ENCODE assay signal across 16 cellular contexts in genomic region chr7:50351267-50351666, GRCh38. TPM values are rescaled to one million over a fixed set of nuclear protein-coding genes. Genes with fewer than 3 reads are reported as not detected.
DNase-seq lines count a peak whose midpoint lies in the region; ATAC-seq, FAIRE-seq and TF ChIP-seq lines count a peak whose summit lies in the region.
"Had no signal": no experiment of that assay in that cellular context is flagged by ENCODE, and none has a peak within 500 bp of the region (broad histone marks: within the 10 kb centered on the region; RNA-seq: fewer than 3 reads in every experiment).

No MANE protein-coding gene starts in this region.

- H3K4me1 Mint-ChIP-seq in activated T-helper 1 cell treated with anti-CD3 and anti-CD28 coated beads, Interleukin-12 subunit alpha, Interleukin-12 subunit beta, Interleukin-2, Interleukin-4 antibody, amounts not matched to agents 30 ng/mL and 10 ng/mL and 1 ng/mL, durations not matched to agents 14 hours and 24 hours and 36 hours (ENCODE audit: low read depth): peaks cover 95% of the 10 kb centered on the region
- peaks cover 7 to 100% (median 95%) of the 10 kb centered on the region in 7 donors for H3K4me1 Mint-ChIP-seq in naive thymus-derived CD4-positive, alpha-beta T cell

- H3K27ac ChIP-seq in BLaER1 (0 out of 2 replicates have a peak overlapping the region, but pooled peaks have one; percentile 25), upper lobe of right lung (no peak overlapping the region)
- H3K27ac ChIP-seq in naive thymus-derived CD4-positive, alpha-beta T cell (ENCODE audit: low read depth, low read length): peak overlapping the region; percentile 93
- H3K27ac ChIP-seq: cardiac muscle cell had no signal

- H3K27me3 Mint-ChIP-seq in activated T-helper 1 cell treated with anti-CD3 and anti-CD28 coated beads, Interleukin-12 subunit alpha, Interleukin-12 subunit beta, Interleukin-2, Interleukin-4 antibody, amounts not matched to agents 30 ng/mL and 10 ng/mL and 1 ng/mL, durations not matched to agents 14 hours and 24 hours and 36 hours (ENCODE audit: insufficient read depth): no peaks in the 10 kb centered on the region
- no peaks in the 10 kb centered on the region for H3K27me3 Mint-ChIP-seq in naive thymus-derived CD4-positive, alpha-beta T cell

- H3K36me3 Mint-ChIP-seq in activated T-helper 1 cell treated with anti-CD3 and anti-CD28 coated beads, Interleukin-12 subunit alpha, Interleukin-12 subunit beta, Interleukin-2, Interleukin-4 antibody, amounts not matched to agents 30 ng/mL and 10 ng/mL and 1 ng/mL, durations not matched to agents 14 hours and 24 hours and 36 hours (ENCODE audit: low read depth): peaks cover 69% of the 10 kb centered on the region
- H3K36me3 Mint-ChIP-seq in naive thymus-derived CD4-positive, alpha-beta T cell: peaks cover 39 to 69% (median 62%) of the 10 kb centered on the region in 5 donors

- no peaks in the 10 kb centered on the region for H3K9me3 Mint-ChIP-seq in activated T-helper 1 cell treated with anti-CD3 and anti-CD28 coated beads, Interleukin-12 subunit alpha, Interleukin-12 subunit beta, Interleukin-2, Interleukin-4 antibody, amounts not matched to agents 30 ng/mL and 10 ng/mL and 1 ng/mL, durations not matched to agents 14 hours and 24 hours and 36 hours
- H3K9me3 Mint-ChIP-seq in naive thymus-derived CD4-positive, alpha-beta T cell: peaks cover 0 to 6% (median 0%) of the 10 kb centered on the region in 11 donors

- intact Hi-C loops in activated T-helper 1 cell treated with anti-CD3 and anti-CD28 coated beads, Interleukin-12 subunit alpha, Interleukin-12 subunit beta, Interleukin-2, Interleukin-4 antibody, amounts not matched to agents 30 ng/mL and 10 ng/mL and 1 ng/mL, durations not matched to agents 14 hours and 24 hours and 36 hours (cut with micrococcal nuclease): loop anchor here (2.0 to 5.0 kb wide), 2 partner anchors 202 to 771 kb away; no protein-coding TSS in a partner anchor
- intact Hi-C loops in naive thymus-derived CD4-positive, alpha-beta T cell (cut with micrococcal nuclease): loop anchor here (1.0 to 5.0 kb wide), 3 partner anchors 9 to 84 kb away; no protein-coding TSS in a partner anchor
- intact Hi-C loops in upper lobe of right lung (cut with DNase I): no loop called here

- no peak overlapping the region for H3K4me3 ChIP-seq in BLaER1
- peak overlapping the region; percentile 46 for H3K4me3 ChIP-seq in naive thymus-derived CD4-positive, alpha-beta T cell (ENCODE audit: low read length)
- H3K4me3 ChIP-seq in upper lobe of right lung: no peak overlapping the region
- H3K4me3 ChIP-seq: cardiac muscle cell, lung, right lobe of liver had no signal

- H3K4me1 ChIP-seq in BLaER1: peaks cover 59% of the 10 kb centered on the region
- peaks cover 94% of the 10 kb centered on the region in 2 donors for H3K4me1 ChIP-seq in naive thymus-derived CD4-positive, alpha-beta T cell (ENCODE audit: control insufficient read depth in 2 of 2, insufficient read depth in 2 of 2, low read length in 2 of 2)
- no peaks in the 10 kb centered on the region for H3K4me1 ChIP-seq in upper lobe of right lung
- H3K4me1 ChIP-seq: right lobe of liver had no signal

- TF ChIP-seq CTCF in upper lobe of right lung (IDR thresholded peaks at IDR 0.05): no peak

- peak overlapping the region; percentile 93 for H3K27ac Mint-ChIP-seq in activated T-helper 1 cell treated with anti-CD3 and anti-CD28 coated beads, Interleukin-12 subunit alpha, Interleukin-12 subunit beta, Interleukin-2, Interleukin-4 antibody, amounts not matched to agents 30 ng/mL and 10 ng/mL and 1 ng/mL, durations not matched to agents 14 hours and 24 hours and 36 hours
- H3K27ac Mint-ChIP-seq in naive thymus-derived CD4-positive, alpha-beta T cell: peak overlapping the region in 6 of 9 donors; percentile 91 to 100 (median 100)

- CTCF ChIA-PET in naive thymus-derived CD4-positive, alpha-beta T cell (lab: Charles Lee): interaction anchor here (1.1 to 4.9 kb wide), 11 partner anchors 8 to 146 kb away, joined by 3 to 20 read pairs (median 4); partner anchors contain the start of gene IKZF1

- peaks cover 100% of the 10 kb centered on the region for H4K20me1 ChIP-seq in BLaER1

- DNase-seq in GM12891 (ENCODE audit: insufficient read length, low spot score) (no peak), upper lobe of right lung (no peak), SW 1271 (lab: John Stamatoyannopoulos, UW) (no peak), H4 (ENCODE audit: low spot score) (no peak)
- no peak for DNase-seq in activated T-helper 1 cell treated with anti-CD3 and anti-CD28 coated beads, Interleukin-12 subunit alpha, Interleukin-12 subunit beta, Interleukin-2, Interleukin-4 antibody, amounts not matched to agents 30 ng/mL and 10 ng/mL and 1 ng/mL, durations not matched to agents 14 hours and 24 hours and 36 hours (ENCODE audit: low spot score)
- DNase-seq in naive thymus-derived CD4-positive, alpha-beta T cell: peak in 7 of 9 donors; percentile 47 to 87 (median 74)
- DNase-seq: DMS79, right lobe of liver had no signal

- H3K9ac ChIP-seq in BLaER1: no peak overlapping the region
- H3K9ac ChIP-seq: KMS-11 had no signal

- ATAC-seq in naive thymus-derived CD4-positive, alpha-beta T cell: peak; percentile 32
- ATAC-seq in upper lobe of right lung (no peak), GM18907 (IDR thresholded peaks at IDR 0.05; ENCODE audit: unreplicated experiment) (no peak)
- ATAC-seq: right lobe of liver had no signal

- peak; percentile 85 for FAIRE-seq in GM12891 (lab: Jason Lieb, UNC)
- FAIRE-seq: frontal cortex had no signal

- H3K9me3 ChIP-seq in BLaER1 (no peaks in the 10 kb centered on the region), upper lobe of right lung (no peaks in the 10 kb centered on the region)
- no peaks in the 10 kb centered on the region for H3K9me3 ChIP-seq in naive thymus-derived CD4-positive, alpha-beta T cell (ENCODE audit: control insufficient read depth in 2 of 3, low read length in 3 of 3)
- H3K9me3 ChIP-seq: right lobe of liver had no signal

- H3K36me3 ChIP-seq in BLaER1 (peaks cover 99% of the 10 kb centered on the region), upper lobe of right lung (no peaks in the 10 kb centered on the region)
- peaks cover 11 to 33% (median 25%) of the 10 kb centered on the region in 3 experiments for H3K36me3 ChIP-seq in naive thymus-derived CD4-positive, alpha-beta T cell (ENCODE audit: control insufficient read depth in 2 of 3, insufficient read depth in 3 of 3, low read length in 3 of 3)
- H3K36me3 ChIP-seq: cardiac muscle cell, right lobe of liver had no signal

- H3K27me3 ChIP-seq in BLaER1 (no peaks in the 10 kb centered on the region), upper lobe of right lung (no peaks in the 10 kb centered on the region)
- H3K27me3 ChIP-seq in naive thymus-derived CD4-positive, alpha-beta T cell (ENCODE audit: control insufficient read depth in 2 of 2, insufficient read depth in 2 of 2, low read length in 2 of 2): no peaks in the 10 kb centered on the region
- H3K27me3 ChIP-seq: cardiac muscle cell, right lobe of liver had no signal

- POLR2A ChIA-PET in naive thymus-derived CD4-positive, alpha-beta T cell (lab: Charles Lee): interaction anchor here (1.0 to 43.0 kb wide), 8 partner anchors 0 to 144 kb away, joined by 3 to 2368 read pairs (median 8); partner anchors contain the start of gene IKZF1

- TF ChIP-seq POLR2A in GM12891 (IDR thresholded peaks at IDR 0.05; ENCODE audit: low read depth, low read length): no peak

- peak overlapping the region; percentile 53 for H3K4me3 Mint-ChIP-seq in activated T-helper 1 cell treated with anti-CD3 and anti-CD28 coated beads, Interleukin-12 subunit alpha, Interleukin-12 subunit beta, Interleukin-2, Interleukin-4 antibody, amounts not matched to agents 30 ng/mL and 10 ng/mL and 1 ng/mL, durations not matched to agents 14 hours and 24 hours and 36 hours
- H3K4me3 Mint-ChIP-seq in naive thymus-derived CD4-positive, alpha-beta T cell: peak overlapping the region; percentile 69 to 95 (median 78)

- peak overlapping the region; percentile 21 for H3K4me2 ChIP-seq in BLaER1
- H3K4me2 ChIP-seq: KMS-11 had no signal

TF ChIP-seq in GM12891, 5 proteins besides CTCF, POLR2A, EP300 and RAD21:
- TF ChIP-seq POU2F2 (IDR thresholded peaks at IDR 0.05; ENCODE audit: low read depth, low read length) (no peak), PAX5 (IDR thresholded peaks at IDR 0.05; ENCODE audit: insufficient read depth, low read length, severe bottlenecking) (no peak), POLR2AphosphoS5 (IDR thresholded peaks at IDR 0.05; ENCODE audit: low read depth, low read length) (no peak), SPI1 (IDR thresholded peaks at IDR 0.05; ENCODE audit: low read depth, low read length) (peak; percentile 65), TAF1 (IDR thresholded peaks at IDR 0.05; ENCODE audit: low read depth, low read length) (no peak)

RNA-seq across cellular contexts. Expression of gene IKZF1, which starts 46.8 kb away (rescaled TPM):
- 39.6 TPM for polyA plus RNA-seq in GM12891 (2012; ENCODE audit: low read depth, missing spikeins)
- 324 and 329 TPM in 2 replicates for total RNA-seq in activated T-helper 1 cell treated with anti-CD3 and anti-CD28 coated beads, Interleukin-12 subunit alpha, Interleukin-12 subunit beta, Interleukin-2, Interleukin-4 antibody, amounts not matched to agents 30 ng/mL and 10 ng/mL and 1 ng/mL, durations not matched to agents 14 hours and 24 hours and 36 hours
- total RNA-seq in naive thymus-derived CD4-positive, alpha-beta T cell: 100 to 1,000 TPM; 388 to 548 (median 463) TPM
- 100 to 1,000 TPM; 258 to 318 TPM for polyA plus RNA-seq in naive thymus-derived CD4-positive, alpha-beta T cell
- 41.4 TPM for total RNA-seq in upper lobe of right lung
- 0.06 and 1.2 TPM in 2 replicates for total RNA-seq in H4 (2014; rRNA removed; shearing (Covaris generic))
- total RNA-seq: NCI-H460, RPMI7951 had no signal
- polyA plus RNA-seq: cardiac muscle cell had no signal

Comparison
In these comparisons a context has a peak if more than half of its experiments do, and no peak if none do; other contexts are left out.
1. DNase-seq: peak in naive thymus-derived CD4-positive, alpha-beta T cell (7 of 9); none in GM12891 (single experiment), activated T-helper 1 cell treated with anti-CD3 and anti-CD28 coated beads, Interleukin-12 subunit alpha, Interleukin-12 subunit beta, Interleukin-2, Interleukin-4 antibody, amounts not matched to agents 30 ng/mL and 10 ng/mL and 1 ng/mL, durations not matched to agents 14 hours and 24 hours and 36 hours (single experiment), upper lobe of right lung (single experiment), SW 1271 (0 of 2) and H4 (single experiment).
2. RNA of gene IKZF1, which starts 46.8 kb away (total RNA-seq): 388 to 548 TPM in naive thymus-derived CD4-positive, alpha-beta T cell, 324 to 329 TPM in activated T-helper 1 cell treated with anti-CD3 and anti-CD28 coated beads, Interleukin-12 subunit alpha, Interleukin-12 subunit beta, Interleukin-2, Interleukin-4 antibody, amounts not matched to agents 30 ng/mL and 10 ng/mL and 1 ng/mL, durations not matched to agents 14 hours and 24 hours and 36 hours and 41.4 TPM in upper lobe of right lung (single experiment); 0.06 to 1.2 TPM in H4; every median in the first group is over 10 times any median in the second.